In genomic region chr4:76108467-76109181, GRCh38 we compare ENCODE assay signal across 11 cellular contexts. TPM values are rescaled to one million over a fixed set of nuclear protein-coding genes. Genes with fewer than 3 reads are reported as not detected.
DNase-seq lines count a peak whose midpoint lies in the region; ATAC-seq and TF ChIP-seq lines count a peak whose summit lies in the region.
"Had no signal": no experiment of that assay in that cellular context is flagged by ENCODE, and none has a peak within 500 bp of the region (broad histone marks: within the 10 kb centered on the region; RNA-seq: fewer than 3 reads in every experiment).

No MANE protein-coding gene starts in this region.

- intact Hi-C loops in left colon (cut with DNase I, micrococcal nuclease) = no loop called here
- intact Hi-C loops in ascending aorta (cut with DNase I) = no loop called here

- H3K27me3 ChIP-seq in KMS-11 (ENCODE audit: insufficient read depth, low read depth) (no peaks in the 10 kb centered on the region), ascending aorta (no peaks in the 10 kb centered on the region)
- H3K27me3 ChIP-seq: gastrocnemius medialis had no signal

- H3K9me3 ChIP-seq in T-helper 17 cell (ENCODE audit: control insufficient read depth, low read length, poor library complexity, severe bottlenecking) (no peaks in the 10 kb centered on the region), ascending aorta (no peaks in the 10 kb centered on the region)
- H3K9me3 ChIP-seq: gastrocnemius medialis had no signal

- peaks cover 3% of the 10 kb centered on the region for H3K36me3 Mint-ChIP-seq in T-helper 17 cell (ENCODE audit: low read depth)

- H3K36me3 ChIP-seq in KMS-11 (ENCODE audit: insufficient read depth) (no peaks in the 10 kb centered on the region), ascending aorta (peaks cover 0 to 6% of the 10 kb centered on the region in 2 donors)

- TF ChIP-seq CTCF in GM10266 (IDR thresholded peaks at IDR 0.05; ENCODE audit: control insufficient read depth, insufficient read depth, low read depth, missing control alignments) (peak; percentile 12), KMS-11 (conservative IDR thresholded peaks at IDR 0.05; ENCODE audit: low read depth, low read length) (peak; percentile 33; the same call in 1 of the 2 replicates), ascending aorta (IDR thresholded peaks at IDR 0.05) (no peak)

- H3K4me3 ChIP-seq in KMS-11 (IDR thresholded peaks at IDR 0.05; ENCODE audit: insufficient read depth, low read depth, low read length) (no peak overlapping the region), ascending aorta (no peak overlapping the region)
- H3K4me3 ChIP-seq: gastrocnemius medialis had no signal

- no peaks in the 10 kb centered on the region for H4K20me1 ChIP-seq in KMS-11 (ENCODE audit: insufficient read depth)

- H3K4me1 Mint-ChIP-seq in T-helper 17 cell = no peaks in the 10 kb centered on the region
- H3K4me1 Mint-ChIP-seq: activated CD4-positive, alpha-beta T cell treated with anti-CD3 and anti-CD28 coated beads for 36 hours had no signal

- H2AFZ ChIP-seq in KMS-11 (ENCODE audit: low read depth) = no peak overlapping the region

- ATAC-seq in T-helper 17 cell (peak; percentile 18), left colon (peak; percentile 94), GM18867 (IDR thresholded peaks at IDR 0.05; ENCODE audit: unreplicated experiment) (no peak)
- ATAC-seq: activated CD4-positive, alpha-beta T cell treated with anti-CD3 and anti-CD28 coated beads for 36 hours; gastrocnemius medialis had no signal

- no peak overlapping the region for H3K9ac ChIP-seq in KMS-11

- no peak overlapping the region for H3K4me3 Mint-ChIP-seq in T-helper 17 cell
- H3K4me3 Mint-ChIP-seq: activated CD4-positive, alpha-beta T cell treated with anti-CD3 and anti-CD28 coated beads for 36 hours had no signal

- no peaks in the 10 kb centered on the region for H3K79me2 ChIP-seq in KMS-11 (ENCODE audit: insufficient read depth, low read depth)

- peaks cover under 1% of the 10 kb centered on the region for H3K27me3 Mint-ChIP-seq in T-helper 17 cell
- H3K27me3 Mint-ChIP-seq: activated CD4-positive, alpha-beta T cell treated with anti-CD3 and anti-CD28 coated beads for 36 hours had no signal

- no peak overlapping the region for H3K27ac Mint-ChIP-seq in T-helper 17 cell
- H3K27ac Mint-ChIP-seq: activated CD4-positive, alpha-beta T cell treated with anti-CD3 and anti-CD28 coated beads for 36 hours had no signal

- no peaks in the 10 kb centered on the region for H3K4me1 ChIP-seq in KMS-11 (ENCODE audit: low read depth, poor library complexity, severe bottlenecking)
- no peaks in the 10 kb centered on the region for H3K4me1 ChIP-seq in ascending aorta

- no peak overlapping the region for H3K4me2 ChIP-seq in KMS-11

- DNase-seq in GM10266 (ENCODE audit: extremely low spot score) (no peak), T-helper 17 cell (no peak), left colon (no peak), NCI-H345 treated with DMSO at 0.1 percent for 48 hours (lab: John Stamatoyannopoulos, UW; ENCODE audit: unreplicated experiment) (no peak), NCI-H526 (lab: John Stamatoyannopoulos, UW) (no peak), ascending aorta (ENCODE audit: low spot score in 2 of 2) (no peak)
- DNase-seq: activated CD4-positive, alpha-beta T cell treated with anti-CD3 and anti-CD28 coated beads for 36 hours; gastrocnemius medialis; NCI-H2171 had no signal

- H3K27ac ChIP-seq in KMS-11 = no peak overlapping the region
- no peak overlapping the region for H3K27ac ChIP-seq in ascending aorta
- H3K27ac ChIP-seq: gastrocnemius medialis had no signal

RNA-seq across cellular contexts. Expression of gene ART3, which starts 34.1 kb away (rescaled TPM):
- total RNA-seq in T-helper 17 cell (not detected), left colon (1 to 10 TPM; 1.1 to 3.6 TPM), ascending aorta (not detected)
- total RNA-seq: activated CD4-positive, alpha-beta T cell treated with anti-CD3 and anti-CD28 coated beads for 36 hours had no signal

RNA-seq across cellular contexts. Expression of gene NUP54, which starts 39.6 kb away (rescaled TPM):
- total RNA-seq in T-helper 17 cell (10 to 100 TPM; 63.2 to 93.1 TPM), left colon (10 to 100 TPM; 27.1 to 36.7 TPM), ascending aorta (20.2 TPM)

Comparison
In these comparisons a context has a peak if more than half of its experiments do, and no peak if none do; other contexts are left out.
1. CTCF ChIP-seq: peak in GM10266 (single experiment) and KMS-11 (single experiment); none in ascending aorta (0 of 3).